ENCODE assay signal across 2 cellular contexts in genomic region chr4:15833801-15834200, GRCh38.
TF ChIP-seq lines count a peak whose summit lies in the region.

No MANE protein-coding gene starts in this region.

TF ChIP-seq in liver, 16 proteins besides CTCF, POLR2A, EP300 and RAD21 (continued from another document):
- TF ChIP-seq ZBTB33 (IDR thresholded peaks at IDR 0.05) (no peak), RXRA (IDR thresholded peaks at IDR 0.05) (no peak), YY1 (IDR thresholded peaks at IDR 0.05) (no peak), HNF4G (IDR thresholded peaks at IDR 0.05) (no peak), MAX (IDR thresholded peaks at IDR 0.05) (no peak), NR2F2 (IDR thresholded peaks at IDR 0.05) (peak; percentile 61)

TF ChIP-seq in HepG2, 621 proteins besides CTCF, POLR2A, EP300 and RAD21 (continued from another document):
- TF ChIP-seq THAP9 (CRISPR knock-in tag; IDR thresholded peaks at IDR 0.05; ENCODE audit: borderline replicate concordance), result no peak
- TF ChIP-seq DZIP1 (CRISPR knock-in tag; IDR thresholded peaks at IDR 0.05), result no peak
- TF ChIP-seq HMG20B (CRISPR knock-in tag; conservative IDR thresholded peaks at IDR 0.05), result no peak
- no peak for TF ChIP-seq ZZZ3 (CRISPR knock-in tag; IDR thresholded peaks at IDR 0.05; ENCODE audit: borderline replicate concordance)
- no peak for TF ChIP-seq JARID2 (CRISPR knock-in tag; IDR thresholded peaks at IDR 0.05; ENCODE audit: insufficient replicate concordance)
- TF ChIP-seq IRF2 (CRISPR knock-in tag; IDR thresholded peaks at IDR 0.05), result no peak
- TF ChIP-seq CCAR2 (optimal IDR thresholded peaks at IDR 0.05; ENCODE audit: low read depth, low read length), result no peak
- TF ChIP-seq ZNF557 (CRISPR knock-in tag; IDR thresholded peaks at IDR 0.05), result no peak
